30 cellular contexts compared by ENCODE assay signal in the genomic region with DNA sequence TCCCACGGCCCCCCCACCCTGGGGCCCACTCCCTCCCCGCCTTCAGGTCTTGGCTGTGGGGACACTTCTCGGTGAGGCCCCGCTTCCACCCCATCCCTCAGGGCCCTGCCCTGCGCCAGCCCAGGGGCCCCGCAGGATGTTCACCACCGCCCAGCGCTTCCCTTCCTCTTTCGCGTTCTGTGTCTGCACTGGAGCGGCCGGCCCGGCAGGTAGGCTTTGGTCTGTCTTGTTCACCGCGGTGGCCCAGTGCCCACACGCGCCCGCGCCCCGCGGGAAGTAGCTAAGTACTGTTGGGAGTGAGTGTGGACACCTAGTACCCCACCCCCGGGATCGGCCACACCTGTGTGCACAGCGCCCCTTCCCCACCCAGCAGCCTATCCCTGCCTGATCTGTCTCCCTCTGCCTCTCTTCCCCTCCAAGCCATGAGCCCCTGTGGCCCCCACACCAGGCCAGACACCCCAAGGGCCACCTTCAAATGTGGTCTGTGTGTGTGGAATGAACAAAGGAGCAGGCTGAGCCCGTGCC.
DNase-seq lines count a peak whose midpoint lies in the region; ATAC-seq and TF ChIP-seq lines count a peak whose summit lies in the region.
"Had no signal": no experiment of that assay in that cellular context is flagged by ENCODE, and none has a peak within 500 bp of the region (broad histone marks: within the 10 kb centered on the region; RNA-seq: fewer than 3 reads in every experiment).

No MANE protein-coding gene starts in this region.

- POLR2A ChIA-PET in naive thymus-derived CD4-positive, alpha-beta T cell (lab: Charles Lee), result no interaction called here

- ATAC-seq in Right ventricle myocardium superior (ENCODE audit: poor library complexity) (no peak), left cardiac atrium (no peak)
- ATAC-seq in naive thymus-derived CD4-positive, alpha-beta T cell, result peak; percentile 12
- ATAC-seq: activated T-cell treated with anti-CD3 and anti-CD28 coated beads, Interleukin-2, amount 50 U/mL, for 4 hours; stimulated activated effector memory CD8-positive, alpha-beta T cell treated with anti-CD3 and anti-CD28 coated beads, Interleukin-12 subunit alpha, Interleukin-12 subunit beta, amount 100 ng/mL, for 72 hours; T-cell had no signal

- H3K4me3 ChIP-seq in naive thymus-derived CD4-positive, alpha-beta T cell (ENCODE audit: low read length), result no peak overlapping the region
- H3K4me3 ChIP-seq: cardiac muscle cell, coronary artery, Peyer's patch, SJCRH30 had no signal

- no peaks in the 10 kb centered on the region for H3K9me3 Mint-ChIP-seq in chondrocyte (ENCODE audit: low read depth)
- peaks cover 0 to 1% (median 0%) of the 10 kb centered on the region in 11 donors for H3K9me3 Mint-ChIP-seq in naive thymus-derived CD4-positive, alpha-beta T cell
- H3K9me3 Mint-ChIP-seq: activated B cell treated with CpG ODN at 0.5 μM for 24 hours; activated naive CD8-positive, alpha-beta T cell treated with anti-CD3 and anti-CD28 coated beads, Interleukin-2, amount 10 ng/mL, durations not matched to agents 7 days and 5 days; activated T-cell treated with anti-CD3 and anti-CD28 coated beads, Interleukin-2, amount 50 U/mL, for 4 hours; CD4-positive, CD25-positive, alpha-beta regulatory T cell; immature natural killer cell; stimulated activated effector memory CD8-positive, alpha-beta T cell treated with anti-CD3 and anti-CD28 coated beads, Interleukin-12 subunit alpha, Interleukin-12 subunit beta, amount 100 ng/mL, for 72 hours; T-cell had no signal

- H3K36me3 Mint-ChIP-seq in chondrocyte (ENCODE audit: low read depth), result no peaks in the 10 kb centered on the region
- H3K36me3 Mint-ChIP-seq in naive thymus-derived CD4-positive, alpha-beta T cell, result peaks cover 0 to 8% (median 0%) of the 10 kb centered on the region in 5 donors
- H3K36me3 Mint-ChIP-seq: activated naive CD8-positive, alpha-beta T cell treated with anti-CD3 and anti-CD28 coated beads, Interleukin-2, amount 10 ng/mL, durations not matched to agents 7 days and 5 days; CD4-positive, CD25-positive, alpha-beta regulatory T cell; immature natural killer cell; stimulated activated effector memory CD8-positive, alpha-beta T cell treated with anti-CD3 and anti-CD28 coated beads, Interleukin-12 subunit alpha, Interleukin-12 subunit beta, amount 100 ng/mL, for 72 hours; T-cell had no signal

- no peaks in the 10 kb centered on the region for H3K4me1 Mint-ChIP-seq in chondrocyte (ENCODE audit: low read depth)
- H3K4me1 Mint-ChIP-seq in naive thymus-derived CD4-positive, alpha-beta T cell, result no peaks in the 10 kb centered on the region
- H3K4me1 Mint-ChIP-seq: activated B cell treated with CpG ODN at 0.5 μM for 24 hours; activated naive CD8-positive, alpha-beta T cell treated with anti-CD3 and anti-CD28 coated beads, Interleukin-2, amount 10 ng/mL, durations not matched to agents 7 days and 5 days; CD4-positive, CD25-positive, alpha-beta regulatory T cell; immature natural killer cell; stimulated activated effector memory CD8-positive, alpha-beta T cell treated with anti-CD3 and anti-CD28 coated beads, Interleukin-12 subunit alpha, Interleukin-12 subunit beta, amount 100 ng/mL, for 72 hours; T-cell had no signal

- CTCF ChIA-PET in naive thymus-derived CD4-positive, alpha-beta T cell (lab: Charles Lee), result no interaction called here

- H3K27me3 ChIP-seq in naive thymus-derived CD4-positive, alpha-beta T cell (ENCODE audit: control insufficient read depth in 2 of 2, insufficient read depth in 2 of 2, low read length in 2 of 2), result no peaks in the 10 kb centered on the region
- H3K27me3 ChIP-seq: cardiac muscle cell, Peyer's patch, SJCRH30 had no signal

- no peak overlapping the region for H3K4me3 Mint-ChIP-seq in chondrocyte (ENCODE audit: unreplicated experiment)
- no peak overlapping the region for H3K4me3 Mint-ChIP-seq in naive thymus-derived CD4-positive, alpha-beta T cell
- H3K4me3 Mint-ChIP-seq: activated B cell treated with CpG ODN at 0.5 μM for 24 hours; activated naive CD8-positive, alpha-beta T cell treated with anti-CD3 and anti-CD28 coated beads, Interleukin-2, amount 10 ng/mL, durations not matched to agents 7 days and 5 days; activated T-cell treated with anti-CD3 and anti-CD28 coated beads, Interleukin-2, amount 50 U/mL, for 4 hours; CD4-positive, CD25-positive, alpha-beta regulatory T cell; immature natural killer cell; stimulated activated effector memory CD8-positive, alpha-beta T cell treated with anti-CD3 and anti-CD28 coated beads, Interleukin-12 subunit alpha, Interleukin-12 subunit beta, amount 100 ng/mL, for 72 hours; T-cell had no signal

- no peak for TF ChIP-seq CTCF in chondrocyte (IDR thresholded peaks at IDR 0.05)

- peaks cover 10% of the 10 kb centered on the region for H3K27me3 Mint-ChIP-seq in chondrocyte (ENCODE audit: low read depth)
- peaks cover 0 to 23% (median 12%) of the 10 kb centered on the region in 5 donors for H3K27me3 Mint-ChIP-seq in naive thymus-derived CD4-positive, alpha-beta T cell

- H3K27ac ChIP-seq in naive thymus-derived CD4-positive, alpha-beta T cell (ENCODE audit: low read depth, low read length), result no peak overlapping the region
- H3K27ac ChIP-seq: cardiac muscle cell, coronary artery, Peyer's patch, SJCRH30 had no signal

- intact Hi-C loops in Right ventricle myocardium superior (cut with DNase I), result no loop called here
- intact Hi-C loops in left cardiac atrium (cut with DNase I), result no loop called here
- intact Hi-C loops in naive thymus-derived CD4-positive, alpha-beta T cell (cut with micrococcal nuclease), result no loop called here

- DNase-seq in Right ventricle myocardium superior (peak; percentile 22), left cardiac atrium (no peak), chondrocyte (ENCODE audit: low spot score) (peak; percentile 90), NCI-H2196 (lab: John Stamatoyannopoulos, UW; ENCODE audit: unreplicated experiment) (no peak), NCI-H82 treated with DMSO at 0.1 percent for 48 hours (lab: John Stamatoyannopoulos, UW; ENCODE audit: unreplicated experiment) (no peak), UCSD-AML1 (lab: John Stamatoyannopoulos, UW; ENCODE audit: unreplicated experiment) (no peak), NCI-H774 (lab: John Stamatoyannopoulos, UW) (no peak)
- no peak for DNase-seq in naive thymus-derived CD4-positive, alpha-beta T cell
- DNase-seq: activated B cell treated with CpG ODN at 0.5 μM for 24 hours; activated gamma-delta T cell treated with Interleukin-2 at 50 U/mL for 16 hours; activated naive CD8-positive, alpha-beta T cell treated with anti-CD3 and anti-CD28 coated beads, Interleukin-2, amount 10 ng/mL, durations not matched to agents 7 days and 5 days; activated T-cell treated with anti-CD3 and anti-CD28 coated beads, Interleukin-2, amount 50 U/mL, for 4 hours; CD4-positive, CD25-positive, alpha-beta regulatory T cell; DMS79 treated with DMSO at 0.1 percent for 48 hours; effector memory CD4-positive, alpha-beta T cell; immature natural killer cell; KBM-7; mesendoderm; NCI-H1105; NCI-H187 treated with DMSO at 0.1 percent for 48 hours; NCI-H524; Peyer's patch; SJCRH30; substantia nigra; T-cell; trophoblast cell had no signal

- H3K36me3 ChIP-seq in naive thymus-derived CD4-positive, alpha-beta T cell (ENCODE audit: control insufficient read depth in 2 of 3, insufficient read depth in 3 of 3, low read length in 3 of 3), result no peaks in the 10 kb centered on the region
- H3K36me3 ChIP-seq: cardiac muscle cell, Peyer's patch, SJCRH30 had no signal

- H3K27ac Mint-ChIP-seq in chondrocyte (ENCODE audit: unreplicated experiment), result no peak overlapping the region
- no peak overlapping the region for H3K27ac Mint-ChIP-seq in naive thymus-derived CD4-positive, alpha-beta T cell
- H3K27ac Mint-ChIP-seq: activated B cell treated with CpG ODN at 0.5 μM for 24 hours; activated naive CD8-positive, alpha-beta T cell treated with anti-CD3 and anti-CD28 coated beads, Interleukin-2, amount 10 ng/mL, durations not matched to agents 7 days and 5 days; CD4-positive, CD25-positive, alpha-beta regulatory T cell; immature natural killer cell; progenitor cell of endocrine pancreas; stimulated activated effector memory CD8-positive, alpha-beta T cell treated with anti-CD3 and anti-CD28 coated beads, Interleukin-12 subunit alpha, Interleukin-12 subunit beta, amount 100 ng/mL, for 72 hours; T-cell had no signal

- no peaks in the 10 kb centered on the region for H3K4me1 ChIP-seq in naive thymus-derived CD4-positive, alpha-beta T cell (ENCODE audit: control insufficient read depth in 2 of 2, insufficient read depth in 2 of 2, low read length in 2 of 2)
- H3K4me1 ChIP-seq: Peyer's patch had no signal

- H3K9me3 ChIP-seq in naive thymus-derived CD4-positive, alpha-beta T cell (ENCODE audit: control insufficient read depth in 2 of 3, low read length in 3 of 3), result no peaks in the 10 kb centered on the region
- H3K9me3 ChIP-seq: Peyer's patch, SJCRH30 had no signal

Comparison
In these comparisons a context has a peak if more than half of its experiments do, and no peak if none do; other contexts are left out.
1. DNase-seq: peak in Right ventricle myocardium superior (single experiment) and chondrocyte (single experiment); none in left cardiac atrium (single experiment), naive thymus-derived CD4-positive, alpha-beta T cell (0 of 9), NCI-H2196 (single experiment), NCI-H82 treated with DMSO at 0.1 percent for 48 hours (single experiment), UCSD-AML1 (single experiment) and NCI-H774 (single experiment).